ENCODE assay signal across 1 cellular context in the genomic region with DNA sequence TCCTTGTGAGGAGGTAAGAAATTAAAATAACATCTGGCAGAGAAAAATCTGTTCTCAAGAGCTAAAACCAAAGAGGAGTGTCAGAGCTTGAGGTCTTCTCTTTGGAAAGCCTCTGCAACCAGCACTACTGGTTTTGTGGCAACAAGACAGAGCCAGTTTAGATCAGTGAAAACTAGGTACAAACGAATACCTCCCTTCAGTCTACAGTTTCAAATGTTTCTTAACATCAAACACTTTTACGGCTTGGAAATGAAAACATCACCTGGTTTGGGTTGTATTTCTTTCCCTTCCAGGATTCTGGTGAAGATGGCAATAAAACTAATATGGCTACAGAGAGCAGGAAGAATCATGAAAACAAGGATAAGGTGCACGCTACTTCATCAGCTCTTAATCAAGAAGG.
TF ChIP-seq lines count a peak whose summit lies in the region.

No MANE protein-coding gene starts in this region.

TF ChIP-seq in H1, 55 proteins besides CTCF, POLR2A, EP300 and RAD21:
- TF ChIP-seq, protein P1, sequence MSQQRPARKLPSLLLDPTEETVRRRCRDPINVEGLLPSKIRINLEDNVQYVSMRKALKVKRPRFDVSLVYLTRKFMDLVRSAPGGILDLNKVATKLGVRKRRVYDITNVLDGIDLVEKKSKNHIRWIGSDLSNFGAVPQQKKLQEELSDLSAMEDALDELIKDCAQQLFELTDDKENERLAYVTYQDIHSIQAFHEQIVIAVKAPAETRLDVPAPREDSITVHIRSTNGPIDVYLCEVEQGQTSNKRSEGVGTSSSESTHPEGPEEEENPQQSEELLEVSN (IDR thresholded peaks at IDR 0.05), result no peak
- TF ChIP-seq PHF8 (conservative IDR thresholded peaks at IDR 0.05; ENCODE audit: low read depth, low read length) (no peak), SUZ12 (IDR thresholded peaks at IDR 0.05; ENCODE audit: low read length) (no peak), CHD2 (IDR thresholded peaks at IDR 0.05; ENCODE audit: low read length) (no peak), SIRT6 (IDR thresholded peaks at IDR 0.05; ENCODE audit: low read length) (no peak), FOSL1 (IDR thresholded peaks at IDR 0.05; ENCODE audit: insufficient read depth, low read depth, low read length) (no peak)
TF ChIP-seq in H1: peak in this region for 0.
